Comparison of ENCODE assay signal across 8 cellular contexts in the genomic region with DNA sequence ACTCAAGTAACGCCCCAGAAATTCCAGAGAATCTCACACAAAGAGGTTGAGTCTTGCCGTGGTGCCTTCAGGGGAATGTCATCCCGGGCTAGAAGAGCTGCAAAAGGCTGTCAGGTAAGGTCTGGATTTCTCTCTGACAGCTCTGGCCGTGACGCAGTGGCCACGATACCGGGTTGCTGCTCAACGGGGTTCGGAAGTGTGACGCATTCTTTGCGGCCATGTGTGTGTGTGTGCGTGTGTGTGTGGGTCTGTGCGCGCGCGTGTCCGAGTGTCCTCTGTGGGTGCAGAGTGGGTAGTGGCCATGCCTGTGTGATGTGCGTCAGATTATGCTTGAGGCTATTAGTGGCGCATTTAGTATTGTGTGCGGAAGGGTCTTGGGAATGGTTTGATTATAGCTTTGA. TPM values are rescaled to one million over a fixed set of nuclear protein-coding genes. Genes with fewer than 3 reads are reported as not detected.
A peak's percentile ranks its signal among the peaks of the same experiment; 100 is the strongest.
DNase-seq lines count a peak whose midpoint lies in the region; ATAC-seq, FAIRE-seq and TF ChIP-seq lines count a peak whose summit lies in the region.

No MANE protein-coding gene starts in this region.

- H3K79me2 ChIP-seq in GM12878 (ENCODE audit: control insufficient read depth, insufficient read depth, low read length) (no peaks in the 10 kb centered on the region), keratinocyte (ENCODE audit: control insufficient read depth, insufficient read depth, low read length) (no peaks in the 10 kb centered on the region)

- H3K4me3 ChIP-seq in GM12878 (peak overlapping the region; percentile 72), keratinocyte (ENCODE audit: control insufficient read depth in 2 of 3, extremely low read depth in 1 of 3, insufficient read depth in 2 of 3, low read depth in 1 of 3, low read length in 3 of 3) (peak overlapping the region; percentile 58 to 97 (median 96))

- SMC1A ChIA-PET in GM12878 (lab: Charles Lee; ENCODE audit: uncharacterized antibody, unreplicated experiment) = interaction anchor here (1.1 to 1.2 kb wide), 2 partner anchors 224 to 377 kb away, joined by 3 read pairs; partner anchors contain the start of genes ZNF383 and ZNF527

- no peaks in the 10 kb centered on the region for H3K9me1 ChIP-seq in keratinocyte (ENCODE audit: control insufficient read depth, extremely low read depth, insufficient read depth, low read length)

- peak overlapping the region; percentile 99 for H2AFZ ChIP-seq in GM12878 (ENCODE audit: control insufficient read depth, low read depth, low read length)
- peak overlapping the region; percentile 60 for H2AFZ ChIP-seq in keratinocyte (ENCODE audit: control insufficient read depth, low read length)

- no peak for FAIRE-seq in GM12878 (lab: Jason Lieb, UNC)
- no peak for FAIRE-seq in keratinocyte (lab: Jason Lieb, UNC)

- ATAC-seq in HG03159 (IDR thresholded peaks at IDR 0.05; ENCODE audit: unreplicated experiment) (peak; percentile 33), GM12878 (peak; percentile 52)

- in situ Hi-C loops in GM12878 (cut with MboI) = loop anchor here (10.0 kb wide), 1 partner anchor 1460 kb away; no protein-coding TSS in a partner anchor

- H3K4me2 ChIP-seq in GM12878 (ENCODE audit: control insufficient read depth, insufficient read depth) (peak overlapping the region; percentile 79), keratinocyte (ENCODE audit: control insufficient read depth, extremely low read depth, insufficient read depth, low read depth, low read length) (peak overlapping the region; percentile 99)

- TF ChIP-seq POLR2A in GM12878 (IDR thresholded peaks at IDR 0.05; ENCODE audit: low read depth, low read length) = no peak; the same call in 1 of the 2 replicates

- no peak overlapping the region for H3K27ac ChIP-seq in GM12878 (ENCODE audit: control insufficient read depth, insufficient read depth)
- peak overlapping the region; percentile 89 for H3K27ac ChIP-seq in keratinocyte (ENCODE audit: control insufficient read depth, insufficient read depth, low read length)

- RAD21 ChIA-PET in GM12878 (lab: Charles Lee; ENCODE audit: unreplicated experiment) = interaction anchor here (0.6 to 1.3 kb wide), 7 partner anchors 19 to 517 kb away, joined by 3 to 5 read pairs (median 3); partner anchors contain the start of genes ZNF420, ZNF570 and ZNF573

- H3K36me3 ChIP-seq in GM12878 (ENCODE audit: control insufficient read depth in 2 of 2, insufficient read depth in 2 of 2, low read length in 1 of 2) = no peaks in the 10 kb centered on the region
- H3K36me3 ChIP-seq in keratinocyte (ENCODE audit: control insufficient read depth in 2 of 2, extremely low read depth in 1 of 2, insufficient read depth in 2 of 2, low read length in 2 of 2) = no peaks in the 10 kb centered on the region

- H3K9ac ChIP-seq in GM12878 (ENCODE audit: control insufficient read depth, insufficient read depth, low read length) (peak overlapping the region; percentile 70), keratinocyte (ENCODE audit: control insufficient read depth, extremely low read depth, insufficient read depth, low read length) (peak overlapping the region; percentile 87)

- TF ChIP-seq RAD21 in GM12878 (IDR thresholded peaks at IDR 0.05; ENCODE audit: insufficient read depth, low read depth, low read length) = no peak

- TF ChIP-seq EP300 in GM12878 (IDR thresholded peaks at IDR 0.05; ENCODE audit: borderline replicate concordance in 1 of 2, control insufficient read depth in 1 of 2, low read depth in 2 of 2, low read length in 2 of 2) = 0 out of 4 replicates have a peak, but pooled peaks of 1 of the 2 experiments have one; percentile 11

- intact Hi-C loops in GM12878 (cut with micrococcal nuclease; ENCODE audit: unreplicated experiment) = loop anchor here (5.0 kb wide), 1 partner anchor 128 kb away; the partner anchor contains the start of genes ZNF569 and ZNF570

- 0 out of 2 replicates have a peak, but pooled peaks cover 3% of the 10 kb centered on the region for H3K4me1 ChIP-seq in GM12878 (ENCODE audit: control insufficient read depth, insufficient read depth, low read length)
- H3K4me1 ChIP-seq in keratinocyte (ENCODE audit: control insufficient read depth, extremely low read depth, insufficient read depth, low read length) = peaks cover 11% of the 10 kb centered on the region

- H3K27me3 ChIP-seq in GM12878 (replicated peaks in 1 of 2; ENCODE audit: control insufficient read depth in 2 of 2, insufficient read depth in 2 of 2, low read length in 1 of 2) = no peaks in the 10 kb centered on the region
- no peaks in the 10 kb centered on the region for H3K27me3 ChIP-seq in keratinocyte (ENCODE audit: control insufficient read depth, extremely low read depth, insufficient read depth, low read length)

- TSS peak; percentile 83 for BruUV-seq in GM12878 (replicated peaks; lab: Mats Ljungman, UMichigan)

- 3% methylated on average over 20 of the region's 20 CpGs for WGBS in GM12878 (ENCODE audit: insufficient coverage, insufficient replicate concordance, low lambda C conversion rate, missing lambda C conversion rate)

- H3K9me3 ChIP-seq in GM12878 (replicated peaks; ENCODE audit: control insufficient read depth, insufficient read depth, low read length) = no peaks in the 10 kb centered on the region; the same call in 1 of the 3 replicates
- H3K9me3 ChIP-seq in keratinocyte (ENCODE audit: control insufficient read depth, low read depth, low read length) = no peaks in the 10 kb centered on the region

- DNase-seq in NCI-H1436 treated with DMSO at 0.1 percent for 48 hours (lab: John Stamatoyannopoulos, UW) (peak; percentile 7), NCI-H1436 (lab: John Stamatoyannopoulos, UW) (no peak), T-helper 2 cell (peak; percentile 26 to 71 (median 56)), GM12878 (ENCODE audit: low read depth, low spot score) (peak; percentile 16), keratinocyte (ENCODE audit: low read depth, low spot score) (peak; percentile 28), inferior parietal cortex (ENCODE audit: extremely low spot score) (no peak)
- DNase-seq in stimulated activated CD4-positive, alpha-beta T cell treated with anti-CD3 and anti-CD28 coated beads, Interleukin-15, amount 100 ng/mL, for 24 hours = peak; percentile 70

- CTCF ChIA-PET in GM12878 (lab: Yijun Ruan, JAX) = interaction anchor here (0.6 to 1.4 kb wide), 3 partner anchors 12 to 224 kb away, joined by 3 read pairs; partner anchors contain the start of gene ZNF527

- POLR2A ChIA-PET in GM12878 (lab: Charles Lee) = interaction anchor here (0.8 to 1.0 kb wide), 2 partner anchors 54 to 185 kb away, joined by 3 read pairs; no protein-coding TSS in a partner anchor

- dilution Hi-C loops in keratinocyte (cut with MboI; ENCODE audit: extremely low pct_ligation_motif_present, low sequenced_read_pairs) = no loop called here

- TF ChIP-seq CTCF in GM12878 (IDR thresholded peaks at IDR 0.05 in 2 of 3, conservative IDR thresholded peaks at IDR 0.05 in 1 of 3; ENCODE audit: control insufficient read depth in 2 of 3, extremely low read depth in 1 of 3, insufficient read depth in 1 of 3, low read depth in 3 of 3, low read length in 3 of 3) (no peak), keratinocyte (optimal IDR thresholded peaks at IDR 0.05 in 1 of 3, IDR thresholded peaks at IDR 0.05 in 1 of 3, conservative IDR thresholded peaks at IDR 0.05 in 1 of 3; ENCODE audit: extremely low read depth in 1 of 3, insufficient read depth in 2 of 3, low read length in 3 of 3) (no peak)

- no peaks in the 10 kb centered on the region for H4K20me1 ChIP-seq in GM12878 (ENCODE audit: control insufficient read depth, insufficient read depth)
- no peaks in the 10 kb centered on the region for H4K20me1 ChIP-seq in keratinocyte (ENCODE audit: control insufficient read depth, extremely low read depth, insufficient read depth, low read length)

RNA-seq across cellular contexts. Expression of gene ZNF540, which starts 0.3 kb away (rescaled TPM):
- total RNA-seq in GM12878 (2013; cell fraction: nucleolus; rRNA removed) = 4.9 and 5.9 TPM in 2 replicates
- total RNA-seq in GM12878 (2014; rRNA removed) = 0.17 and 0.38 TPM in 2 replicates
- total RNA-seq in GM12878 (2014; rRNA removed; fragmentation: Illumina TruSeq; extraction: Trizol) = 0.18 and 0.41 TPM in 2 replicates
- total RNA-seq in GM12878 (2021) = 0.21 TPM in 1 of 2 replicates, not detected in the other
- polyA plus RNA-seq in GM12878 (2011; ENCODE audit: low read depth) = 0.31 TPM
- 2.3 and 3.4 TPM in 2 replicates for polyA plus RNA-seq in GM12878 (2011; rRNA removed)
- 1.3 and 1.6 TPM in 2 replicates for polyA plus RNA-seq in GM12878 (2011; cell fraction: cytosol; rRNA removed)
- polyA plus RNA-seq in GM12878 (2011; cell fraction: nucleus; rRNA removed) = 2.5 and 4.3 TPM in 2 replicates
- polyA plus RNA-seq in GM12878 (2012) = 0.43 and 0.74 TPM in 2 replicates
- 0.24 and 0.31 TPM in 2 replicates for polyA plus RNA-seq in GM12878 (2014; fragmentation: Illumina TruSeq; extraction: Trizol)
- polyA plus RNA-seq in GM12878 (2014; fragmentation: Nextera tagmentation; extraction: Ambion mirVana) = 1 to 10 TPM in 1 of 2 experiments, under 1 TPM in 1; 0.60 to 1.3 TPM
- polyA plus RNA-seq in GM12878 (2014; rRNA removed) = 0.24 and 0.60 TPM in 2 replicates
- under 1 TPM; 0.54 to 0.76 TPM for polyA plus RNA-seq in GM12878 (2016; fragmentation: Nextera tagmentation; extraction: Ambion mirVana)
- 0.93 and 1.7 TPM in 2 replicates for polyA minus RNA-seq in GM12878 (2011; rRNA and poly(A)+ RNA removed)
- not detected in 2 replicates for polyA minus RNA-seq in GM12878 (2011; cell fraction: cytosol; rRNA and poly(A)+ RNA removed)
- polyA minus RNA-seq in GM12878 (2011; cell fraction: nucleus; rRNA and poly(A)+ RNA removed) = 0.57 and 1.3 TPM in 2 replicates
- polyA plus RNA-seq in keratinocyte = 0.15 to 0.95 TPM (median 0.35 TPM) in 3 replicates
- polyA plus RNA-seq in keratinocyte (2011; ENCODE audit: low read depth) = 0.40 TPM
- 0.23 and 0.38 TPM in 2 replicates for polyA plus RNA-seq in keratinocyte (2011; cell fraction: cytosol; rRNA removed)
- polyA plus RNA-seq in keratinocyte (2011; cell fraction: nucleus; rRNA removed) = 0.52 and 1.1 TPM in 2 replicates
- polyA plus RNA-seq in keratinocyte (2012; ENCODE audit: low replicate concordance) = 0.52 and 0.56 TPM in 2 replicates
- 0.13 to 0.45 TPM in 2 of 3 replicates, not detected in the other for polyA minus RNA-seq in keratinocyte
- not detected for polyA minus RNA-seq in keratinocyte (2011; cell fraction: cytosol; rRNA and poly(A)+ RNA removed)
- polyA minus RNA-seq in keratinocyte (2011; cell fraction: nucleus; rRNA and poly(A)+ RNA removed) = 0.32 and 0.93 TPM in 2 replicates

RNA-seq across cellular contexts. Expression of gene ZNF571, which starts 0.4 kb away (rescaled TPM):
- total RNA-seq in GM12878 (2013; cell fraction: nucleolus; rRNA removed) = 7.1 and 16.7 TPM in 2 replicates
- total RNA-seq in GM12878 (2014; rRNA removed) = 0.22 and 0.34 TPM in 2 replicates
- total RNA-seq in GM12878 (2014; rRNA removed; fragmentation: Illumina TruSeq; extraction: Trizol) = 0.45 and 0.51 TPM in 2 replicates
- total RNA-seq in GM12878 (2021) = 0.38 and 0.56 TPM in 2 replicates
- polyA plus RNA-seq in GM12878 (2011; ENCODE audit: low read depth) = 0.38 TPM
- 1.5 and 4.6 TPM in 2 replicates for polyA plus RNA-seq in GM12878 (2011; rRNA removed)
- 0.52 and 1.7 TPM in 2 replicates for polyA plus RNA-seq in GM12878 (2011; cell fraction: cytosol; rRNA removed)
- 2.1 and 2.9 TPM in 2 replicates for polyA plus RNA-seq in GM12878 (2011; cell fraction: nucleus; rRNA removed)
- 0.92 and 1.2 TPM in 2 replicates for polyA plus RNA-seq in GM12878 (2012)
- 0.38 and 0.44 TPM in 2 replicates for polyA plus RNA-seq in GM12878 (2014; fragmentation: Illumina TruSeq; extraction: Trizol)
- polyA plus RNA-seq in GM12878 (2014; fragmentation: Nextera tagmentation; extraction: Ambion mirVana) = under 1 TPM; 0.27 to 0.92 TPM
- 0.19 and 0.46 TPM in 2 replicates for polyA plus RNA-seq in GM12878 (2014; rRNA removed)
- under 1 TPM; 0.57 to 0.99 TPM for polyA plus RNA-seq in GM12878 (2016; fragmentation: Nextera tagmentation; extraction: Ambion mirVana)
- 1.8 and 2.0 TPM in 2 replicates for polyA minus RNA-seq in GM12878 (2011; rRNA and poly(A)+ RNA removed)
- polyA minus RNA-seq in GM12878 (2011; cell fraction: cytosol; rRNA and poly(A)+ RNA removed) = 0.52 and 0.53 TPM in 2 replicates
- 2.1 and 3.4 TPM in 2 replicates for polyA minus RNA-seq in GM12878 (2011; cell fraction: nucleus; rRNA and poly(A)+ RNA removed)
- polyA plus RNA-seq in keratinocyte = 1.6 to 4.0 TPM (median 2.4 TPM) in 3 replicates
- 1.2 TPM for polyA plus RNA-seq in keratinocyte (2011; ENCODE audit: low read depth)
- 0.77 and 2.6 TPM in 2 replicates for polyA plus RNA-seq in keratinocyte (2011; cell fraction: cytosol; rRNA removed)
- 6.8 and 7.4 TPM in 2 replicates for polyA plus RNA-seq in keratinocyte (2011; cell fraction: nucleus; rRNA removed)
- polyA plus RNA-seq in keratinocyte (2012; ENCODE audit: low replicate concordance) = 1.5 and 4.6 TPM in 2 replicates
- 0.30 to 3.3 TPM (median 3.0 TPM) in 3 replicates for polyA minus RNA-seq in keratinocyte
- polyA minus RNA-seq in keratinocyte (2011; cell fraction: cytosol; rRNA and poly(A)+ RNA removed) = 2.1 TPM
- 3.0 and 13.9 TPM in 2 replicates for polyA minus RNA-seq in keratinocyte (2011; cell fraction: nucleus; rRNA and poly(A)+ RNA removed)

Comparison
In these comparisons a context has a peak if more than half of its experiments do, and no peak if none do; other contexts are left out.
1. DNase-seq: peak in NCI-H1436 treated with DMSO at 0.1 percent for 48 hours (single experiment), T-helper 2 cell (5 of 5), GM12878 (single experiment), keratinocyte (single experiment) and stimulated activated CD4-positive, alpha-beta T cell treated with anti-CD3 and anti-CD28 coated beads, Interleukin-15, amount 100 ng/mL, for 24 hours (single experiment); none in NCI-H1436 (single experiment) and inferior parietal cortex (single experiment).